ENCODE assay signal across 8 cellular contexts in genomic region chr15:43509923-43510229, GRCh38. TPM values are rescaled to one million over a fixed set of nuclear protein-coding genes. Genes with fewer than 3 reads are reported as not detected.
A peak's percentile ranks its signal among the peaks of the same experiment; 100 is the strongest.
DNase-seq lines count a peak whose midpoint lies in the region; ATAC-seq and TF ChIP-seq lines count a peak whose summit lies in the region.

No MANE protein-coding gene starts in this region.

- no peaks in the 10 kb centered on the region for H3K36me3 ChIP-seq in left ventricle myocardium inferior

- intact Hi-C loops in activated B cell treated with CpG ODN at 0.5 μM for 24 hours (cut with micrococcal nuclease) (loop anchor here (1.0 to 10.0 kb wide), 6 partner anchors 17 to 917 kb away; partner anchors contain the start of genes CTDSPL2, LCMT2, MFAP1 and PDIA3), left ventricle myocardium inferior (cut with micrococcal nuclease) (no loop called here)

- no peak for ATAC-seq in activated B cell treated with CpG ODN at 0.5 μM for 24 hours (ENCODE audit: low read depth)
- no peak for ATAC-seq in HG02610 (IDR thresholded peaks at IDR 0.05; ENCODE audit: unreplicated experiment)
- ATAC-seq in GM21825 (IDR thresholded peaks at IDR 0.05; ENCODE audit: unreplicated experiment), result no peak

- CTCF ChIA-PET in activated B cell treated with CpG ODN at 0.5 μM for 24 hours (lab: Charles Lee), result no interaction called here

- H3K4me1 Mint-ChIP-seq in activated B cell treated with CpG ODN at 0.5 μM for 24 hours, result peaks cover 14% of the 10 kb centered on the region

- no peaks in the 10 kb centered on the region for H3K9me3 ChIP-seq in left ventricle myocardium inferior (replicated peaks)

- peaks cover 3% of the 10 kb centered on the region for H3K9me3 Mint-ChIP-seq in activated B cell treated with CpG ODN at 0.5 μM for 24 hours

- H3K27ac ChIP-seq in left ventricle myocardium inferior (replicated peaks), result peak overlapping the region; percentile 94
- peak overlapping the region in 20 of 21 experiments; percentile 12 to 88 (median 79) for H3K27ac ChIP-seq in skin epidermis

- H3K4me3 ChIP-seq in left ventricle myocardium inferior (peak overlapping the region; percentile 73), skin epidermis (peak overlapping the region; percentile 33 to 67 (median 43))

- peak overlapping the region; percentile 92 for H3K4me3 Mint-ChIP-seq in activated B cell treated with CpG ODN at 0.5 μM for 24 hours

- peak overlapping the region; percentile 94 for H3K27ac Mint-ChIP-seq in activated B cell treated with CpG ODN at 0.5 μM for 24 hours

- H3K36me3 Mint-ChIP-seq in activated B cell treated with CpG ODN at 0.5 μM for 24 hours (ENCODE audit: low read depth), result peaks cover 4% of the 10 kb centered on the region

- POLR2A ChIA-PET in activated B cell treated with CpG ODN at 0.5 μM for 24 hours (lab: Charles Lee), result interaction anchor here (0.7 to 2.5 kb wide), 4 partner anchors 13 to 1736 kb away, joined by 5 to 30 read pairs (median 8); partner anchors contain the start of genes MAPKBP1, TP53BP1, TUBGCP4 and ZSCAN29

- H3K4me1 ChIP-seq in left ventricle myocardium inferior, result peaks cover 52% of the 10 kb centered on the region

- H3K27me3 ChIP-seq in left ventricle myocardium inferior (ENCODE audit: low read depth), result no peaks in the 10 kb centered on the region

- peaks cover 8% of the 10 kb centered on the region for H3K27me3 Mint-ChIP-seq in activated B cell treated with CpG ODN at 0.5 μM for 24 hours

- DNase-seq in HCEC 1CT (peak; percentile 28), activated B cell treated with CpG ODN at 0.5 μM for 24 hours (no peak), left ventricle myocardium inferior (no peak), SHP77 treated with DMSO at 0.1 percent for 48 hours (lab: John Stamatoyannopoulos, UW) (no peak), RPMI8226 (no peak)

- TF ChIP-seq CTCF in activated B cell treated with CpG ODN at 0.5 μM for 24 hours (IDR thresholded peaks at IDR 0.05) (no peak), left ventricle myocardium inferior (IDR thresholded peaks at IDR 0.05; ENCODE audit: borderline replicate concordance) (no peak)

RNA-seq across cellular contexts. Expression of gene MAP1A, which starts 7.5 kb away (rescaled TPM):
- total RNA-seq in activated B cell treated with CpG ODN at 0.5 μM for 24 hours (0.11 and 0.12 TPM in 2 replicates), left ventricle myocardium inferior (56.0 TPM)

RNA-seq across cellular contexts. Expression of gene TP53BP1, which starts 16.9 kb away (rescaled TPM):
- 53.9 and 54.6 TPM in 2 replicates for total RNA-seq in activated B cell treated with CpG ODN at 0.5 μM for 24 hours
- total RNA-seq in left ventricle myocardium inferior, result 28.6 TPM

Comparison
In these comparisons a context has a peak if more than half of its experiments do, and no peak if none do; other contexts are left out.
1. RNA of gene MAP1A, which starts 7.5 kb away (total RNA-seq): 56.0 TPM in left ventricle myocardium inferior (single experiment); 0.11 to 0.12 TPM in activated B cell treated with CpG ODN at 0.5 μM for 24 hours; every median in the first group is over 10 times any median in the second.